In the genomic region with DNA sequence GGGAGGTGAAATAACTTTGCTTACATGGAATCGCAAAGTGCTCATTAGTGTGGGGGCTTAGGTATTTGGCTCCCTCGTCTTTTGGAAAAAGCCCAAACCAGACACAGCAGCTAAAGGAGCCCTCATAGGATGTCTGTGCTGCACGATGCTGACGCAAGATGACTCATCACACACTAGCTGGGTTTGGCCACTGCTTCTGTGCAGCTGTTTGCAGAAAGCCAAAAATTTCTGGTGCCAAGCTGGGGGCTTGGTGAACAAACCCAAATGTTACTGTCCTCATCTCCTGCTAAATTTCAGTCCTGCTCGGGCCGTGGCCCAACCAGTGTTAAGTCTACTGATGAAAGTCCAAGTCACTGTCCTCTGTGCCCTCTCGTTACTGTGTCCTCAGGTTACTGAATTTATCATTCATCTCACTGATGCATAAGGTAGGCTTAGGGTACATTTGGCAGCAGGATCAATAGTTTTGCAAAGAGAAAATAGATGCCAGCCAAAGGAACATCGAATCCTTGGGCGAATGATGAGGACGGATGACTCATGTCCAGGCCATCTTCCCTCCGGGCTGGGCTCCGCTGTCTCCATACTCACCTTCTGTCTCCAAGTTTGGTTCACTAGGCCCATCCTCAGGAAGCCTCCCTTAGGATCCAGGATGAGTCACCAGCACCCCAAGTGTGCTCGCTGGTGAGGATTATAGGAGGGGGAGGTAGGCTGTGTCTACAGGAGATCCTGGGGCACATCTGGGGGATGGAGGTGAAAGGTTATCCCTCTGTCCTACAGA, we compare ENCODE assay signal across 8 cellular contexts.
DNase-seq lines count a peak whose midpoint lies in the region; ATAC-seq and TF ChIP-seq lines count a peak whose summit lies in the region.

No MANE protein-coding gene starts in this region.

- no peaks in the 10 kb centered on the region for H3K27me3 Mint-ChIP-seq in Calu3 (ENCODE audit: unreplicated experiment)

- H3K27me3 ChIP-seq in breast epithelium = no peaks in the 10 kb centered on the region
- H3K27me3 ChIP-seq in lung (ENCODE audit: control insufficient read depth, insufficient read depth) = no peaks in the 10 kb centered on the region

- H3K27ac Mint-ChIP-seq in Calu3 (ENCODE audit: unreplicated experiment) = peak overlapping the region; percentile 13

- DNase-seq in Calu3 (peak; percentile 60), NCI-H1694 treated with DMSO at 0.1 percent for 48 hours (lab: John Stamatoyannopoulos, UW) (peak; percentile 10), breast epithelium (ENCODE audit: low spot score in 2 of 2) (peak in 1 of 2 donors; percentile 36), lung (ENCODE audit: low spot score) (peak; percentile 41), UCSD-AML1 (lab: John Stamatoyannopoulos, UW; ENCODE audit: unreplicated experiment) (no peak)
- DNase-seq in activated effector memory CD4-positive, alpha-beta T cell treated with anti-CD3 and anti-CD28 coated beads, Interleukin-2, amount 50 U/mL, for 16 hours = no peak
- no peak for DNase-seq in stimulated activated CD8-positive, alpha-beta memory T cell treated with anti-CD3 and anti-CD28 coated beads, Interleukin-4, amount 100 ng/mL, for 48 hours

- TF ChIP-seq POLR2A in breast epithelium (IDR thresholded peaks at IDR 0.05) = no peak

- peaks cover 36% of the 10 kb centered on the region for H3K4me1 Mint-ChIP-seq in Calu3 (ENCODE audit: low read depth, unreplicated experiment)

- H3K36me3 ChIP-seq in breast epithelium (no peaks in the 10 kb centered on the region), lung (ENCODE audit: control insufficient read depth in 2 of 2, insufficient read depth in 2 of 2, low read length in 2 of 2) (no peaks in the 10 kb centered on the region)

- H3K4me1 ChIP-seq in breast epithelium = no peaks in the 10 kb centered on the region
- peaks cover 0 to 2% of the 10 kb centered on the region in 2 donors for H3K4me1 ChIP-seq in lung (ENCODE audit: control insufficient read depth in 2 of 2, insufficient read depth in 2 of 2, low read length in 2 of 2)

- ATAC-seq in lung (ENCODE audit: insufficient read depth, low FRiP score) (peak; percentile 68), HG03175 (IDR thresholded peaks at IDR 0.05; ENCODE audit: unreplicated experiment) (no peak)

- peaks cover 6 to 7% of the 10 kb centered on the region in 2 donors for H3K9me3 ChIP-seq in breast epithelium
- peaks cover 3 to 7% of the 10 kb centered on the region in 2 donors for H3K9me3 ChIP-seq in lung (ENCODE audit: control insufficient read depth in 2 of 2, insufficient read depth in 1 of 2, low read length in 1 of 2)

- H3K27ac ChIP-seq in breast epithelium = peak overlapping the region; percentile 52 to 54
- no peak overlapping the region for H3K27ac ChIP-seq in lung (ENCODE audit: low read depth in 1 of 2, low read length in 1 of 2)

- 63 to 65% methylated on average over 13 of the region's 13 CpGs for whole genome bisulfite sequencing in lung, 2 donors

- H3K9me3 Mint-ChIP-seq in Calu3 (ENCODE audit: low read depth, unreplicated experiment) = peaks cover 5% of the 10 kb centered on the region

- H3K4me3 Mint-ChIP-seq in Calu3 (ENCODE audit: low read depth, unreplicated experiment) = no peak overlapping the region

- TF ChIP-seq CTCF in Calu3 (IDR thresholded peaks at IDR 0.05; ENCODE audit: unreplicated experiment) (no peak), breast epithelium (IDR thresholded peaks at IDR 0.05) (no peak), lung (IDR thresholded peaks at IDR 0.05; ENCODE audit: control extremely low read depth, extremely low read depth) (no peak)

- H3K4me3 ChIP-seq in breast epithelium = peak overlapping the region in 2 of 3 donors; percentile 3 to 26
- no peak overlapping the region for H3K4me3 ChIP-seq in lung

- intact Hi-C loops in Calu3 (cut with micrococcal nuclease; ENCODE audit: unreplicated experiment) = loop anchor here (1.0 to 10.0 kb wide), 11 partner anchors 112 to 1819 kb away; partner anchors contain the start of gene ZBTB18
- intact Hi-C loops in breast epithelium (cut with DNase I; ENCODE audit: low total_unique reads) = no loop called here

- H3K36me3 Mint-ChIP-seq in Calu3 (ENCODE audit: insufficient read depth, unreplicated experiment) = peaks cover 6% of the 10 kb centered on the region

- CTCF ChIA-PET in Calu3 (lab: Charles Lee) = interaction anchor here (1.0 to 2.4 kb wide), 4 partner anchors 26 to 930 kb away, joined by 3 to 10 read pairs (median 4); no protein-coding TSS in a partner anchor

- no TSS peak for BruUV-seq in Calu3 (replicated peaks; lab: Mats Ljungman, UMichigan)

Comparison
In these comparisons a context has a peak if more than half of its experiments do, and no peak if none do; other contexts are left out.
1. DNase-seq: peak in Calu3 (single experiment), NCI-H1694 treated with DMSO at 0.1 percent for 48 hours (single experiment) and lung (single experiment); none in activated effector memory CD4-positive, alpha-beta T cell treated with anti-CD3 and anti-CD28 coated beads, Interleukin-2, amount 50 U/mL, for 16 hours (single experiment), UCSD-AML1 (single experiment) and stimulated activated CD8-positive, alpha-beta memory T cell treated with anti-CD3 and anti-CD28 coated beads, Interleukin-4, amount 100 ng/mL, for 48 hours (single experiment).
2. H3K27ac ChIP-seq: peak in breast epithelium (2 of 2); none in lung (0 of 2).